Comparison of ENCODE assay signal across 2 cellular contexts in the genomic region with DNA sequence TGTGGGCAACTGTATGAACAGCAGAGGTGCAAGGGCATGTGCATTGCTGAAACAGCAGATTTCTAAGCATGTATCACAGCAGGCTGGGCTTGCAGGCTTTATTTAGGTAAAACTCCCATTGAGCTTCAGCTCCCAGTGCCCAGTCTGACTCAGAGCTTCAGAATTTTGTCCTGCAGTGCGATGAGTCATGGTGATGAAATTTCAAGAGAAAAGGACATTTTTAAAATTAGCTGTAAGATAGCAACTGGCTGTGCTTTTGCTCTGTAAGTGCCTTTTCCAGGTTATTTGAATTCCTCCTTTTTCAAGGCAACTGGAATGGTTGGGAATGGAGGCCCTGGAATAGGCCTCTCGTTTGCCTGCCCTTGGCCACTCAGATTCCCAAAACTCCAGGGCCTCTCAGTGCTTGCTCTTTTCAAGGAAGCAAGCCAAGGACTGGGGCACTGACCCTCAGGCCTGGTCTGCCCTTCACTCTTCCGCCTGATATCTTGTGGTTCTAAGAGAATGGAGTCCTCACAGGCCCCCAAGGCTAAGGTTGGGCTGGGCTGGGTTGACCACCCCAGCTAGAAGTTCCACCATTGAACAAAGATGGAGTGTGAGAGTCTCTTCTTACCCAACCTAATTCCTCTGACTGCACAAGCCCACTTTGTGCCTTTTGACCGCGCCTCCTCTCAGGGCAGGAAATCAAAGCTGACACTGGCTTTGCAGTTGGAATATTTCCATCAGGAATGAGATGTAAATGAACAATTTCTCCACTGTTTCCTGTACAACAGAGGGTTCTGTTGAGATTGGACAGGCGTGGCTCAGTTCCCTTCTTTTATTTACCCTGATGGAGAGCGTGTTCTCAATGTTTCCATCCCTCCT.
TF ChIP-seq lines count a peak whose summit lies in the region.

No MANE protein-coding gene starts in this region.

TF ChIP-seq in HCT116, 20 proteins besides CTCF, POLR2A, EP300 and RAD21:
- TF ChIP-seq SP1 (IDR thresholded peaks at IDR 0.05; ENCODE audit: low read depth) (peak; percentile 87), EZH2 (IDR thresholded peaks at IDR 0.05) (no peak), SIN3A (IDR thresholded peaks at IDR 0.05; ENCODE audit: low read depth) (0 out of 2 replicates have a peak, but pooled peaks have one; percentile 34), FOSL1 (IDR thresholded peaks at IDR 0.05; ENCODE audit: low read depth) (peak; percentile 99), TCF7L2 (IDR thresholded peaks at IDR 0.05; ENCODE audit: borderline replicate concordance, extremely low read depth, insufficient read depth, insufficient read length) (no peak), POLR2AphosphoS5 (IDR thresholded peaks at IDR 0.05; ENCODE audit: low read depth, low read length) (peak; percentile 22; the same call in 1 of the 2 replicates), EGR1 (IDR thresholded peaks at IDR 0.05; ENCODE audit: low read depth) (no peak), ELF1 (IDR thresholded peaks at IDR 0.05; ENCODE audit: borderline replicate concordance, low read depth) (no peak), ZNF274 (IDR thresholded peaks at IDR 0.05; ENCODE audit: low read depth, low read length) (no peak), CBX3 (IDR thresholded peaks at IDR 0.05; ENCODE audit: low read depth) (peak; percentile 80; the same call in 1 of the 2 replicates), JUND (IDR thresholded peaks at IDR 0.05) (peak; percentile 99), CEBPB (IDR thresholded peaks at IDR 0.05; ENCODE audit: low read depth) (peak; percentile 91), ZFX (IDR thresholded peaks at IDR 0.05) (no peak; the same call in 1 of the 2 replicates), YY1 (IDR thresholded peaks at IDR 0.05; ENCODE audit: extremely low read depth, insufficient replicate concordance, low read depth, low read length) (no peak), SRF (IDR thresholded peaks at IDR 0.05; ENCODE audit: low read depth) (peak; percentile 84), EZH2phosphoT487 (IDR thresholded peaks at IDR 0.05; ENCODE audit: borderline replicate concordance) (no peak)
- TF ChIP-seq, protein P1, sequence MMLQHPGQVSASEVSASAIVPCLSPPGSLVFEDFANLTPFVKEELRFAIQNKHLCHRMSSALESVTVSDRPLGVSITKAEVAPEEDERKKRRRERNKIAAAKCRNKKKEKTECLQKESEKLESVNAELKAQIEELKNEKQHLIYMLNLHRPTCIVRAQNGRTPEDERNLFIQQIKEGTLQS (IDR thresholded peaks at IDR 0.05), result peak; percentile 91
- TF ChIP-seq, protein P2, sequence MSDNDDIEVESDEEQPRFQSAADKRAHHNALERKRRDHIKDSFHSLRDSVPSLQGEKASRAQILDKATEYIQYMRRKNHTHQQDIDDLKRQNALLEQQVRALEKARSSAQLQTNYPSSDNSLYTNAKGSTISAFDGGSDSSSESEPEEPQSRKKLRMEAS (IDR thresholded peaks at IDR 0.05), result 0 out of 2 replicates have a peak, but pooled peaks have one; percentile 15
- TF ChIP-seq, protein P3, sequence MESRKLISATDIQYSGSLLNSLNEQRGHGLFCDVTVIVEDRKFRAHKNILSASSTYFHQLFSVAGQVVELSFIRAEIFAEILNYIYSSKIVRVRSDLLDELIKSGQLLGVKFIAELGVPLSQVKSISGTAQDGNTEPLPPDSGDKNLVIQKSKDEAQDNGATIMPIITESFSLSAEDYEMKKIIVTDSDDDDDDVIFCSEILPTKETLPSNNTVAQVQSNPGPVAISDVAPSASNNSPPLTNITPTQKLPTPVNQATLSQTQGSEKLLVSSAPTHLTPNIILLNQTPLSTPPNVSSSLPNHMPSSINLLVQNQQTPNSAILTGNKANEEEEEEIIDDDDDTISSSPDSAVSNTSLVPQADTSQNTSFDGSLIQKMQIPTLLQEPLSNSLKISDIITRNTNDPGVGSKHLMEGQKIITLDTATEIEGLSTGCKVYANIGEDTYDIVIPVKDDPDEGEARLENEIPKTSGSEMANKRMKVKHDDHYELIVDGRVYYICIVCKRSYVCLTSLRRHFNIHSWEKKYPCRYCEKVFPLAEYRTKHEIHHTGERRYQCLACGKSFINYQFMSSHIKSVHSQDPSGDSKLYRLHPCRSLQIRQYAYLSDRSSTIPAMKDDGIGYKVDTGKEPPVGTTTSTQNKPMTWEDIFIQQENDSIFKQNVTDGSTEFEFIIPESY (IDR thresholded peaks at IDR 0.05; ENCODE audit: extremely low read depth, insufficient replicate concordance, low read length), result no peak
- TF ChIP-seq, protein P4, sequence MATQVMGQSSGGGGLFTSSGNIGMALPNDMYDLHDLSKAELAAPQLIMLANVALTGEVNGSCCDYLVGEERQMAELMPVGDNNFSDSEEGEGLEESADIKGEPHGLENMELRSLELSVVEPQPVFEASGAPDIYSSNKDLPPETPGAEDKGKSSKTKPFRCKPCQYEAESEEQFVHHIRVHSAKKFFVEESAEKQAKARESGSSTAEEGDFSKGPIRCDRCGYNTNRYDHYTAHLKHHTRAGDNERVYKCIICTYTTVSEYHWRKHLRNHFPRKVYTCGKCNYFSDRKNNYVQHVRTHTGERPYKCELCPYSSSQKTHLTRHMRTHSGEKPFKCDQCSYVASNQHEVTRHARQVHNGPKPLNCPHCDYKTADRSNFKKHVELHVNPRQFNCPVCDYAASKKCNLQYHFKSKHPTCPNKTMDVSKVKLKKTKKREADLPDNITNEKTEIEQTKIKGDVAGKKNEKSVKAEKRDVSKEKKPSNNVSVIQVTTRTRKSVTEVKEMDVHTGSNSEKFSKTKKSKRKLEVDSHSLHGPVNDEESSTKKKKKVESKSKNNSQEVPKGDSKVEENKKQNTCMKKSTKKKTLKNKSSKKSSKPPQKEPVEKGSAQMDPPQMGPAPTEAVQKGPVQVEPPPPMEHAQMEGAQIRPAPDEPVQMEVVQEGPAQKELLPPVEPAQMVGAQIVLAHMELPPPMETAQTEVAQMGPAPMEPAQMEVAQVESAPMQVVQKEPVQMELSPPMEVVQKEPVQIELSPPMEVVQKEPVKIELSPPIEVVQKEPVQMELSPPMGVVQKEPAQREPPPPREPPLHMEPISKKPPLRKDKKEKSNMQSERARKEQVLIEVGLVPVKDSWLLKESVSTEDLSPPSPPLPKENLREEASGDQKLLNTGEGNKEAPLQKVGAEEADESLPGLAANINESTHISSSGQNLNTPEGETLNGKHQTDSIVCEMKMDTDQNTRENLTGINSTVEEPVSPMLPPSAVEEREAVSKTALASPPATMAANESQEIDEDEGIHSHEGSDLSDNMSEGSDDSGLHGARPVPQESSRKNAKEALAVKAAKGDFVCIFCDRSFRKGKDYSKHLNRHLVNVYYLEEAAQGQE (IDR thresholded peaks at IDR 0.05; ENCODE audit: low read depth), result no peak

TF ChIP-seq in endothelial cell of umbilical vein, 7 proteins besides CTCF, POLR2A, EP300 and RAD21:
- TF ChIP-seq FOS (IDR thresholded peaks at IDR 0.05; ENCODE audit: borderline replicate concordance, insufficient read depth, low read length), result peak; percentile 99
- TF ChIP-seq EZH2 (IDR thresholded peaks at IDR 0.05; ENCODE audit: borderline replicate concordance, low read depth, low read length, severe bottlenecking), result no peak
- TF ChIP-seq JUN (IDR thresholded peaks at IDR 0.05; ENCODE audit: borderline replicate concordance, insufficient read depth, insufficient read length, low read depth), result peak; percentile 100
- TF ChIP-seq MYC (IDR thresholded peaks at IDR 0.05; ENCODE audit: low read depth, low read length), result no peak
- TF ChIP-seq, protein P2 (IDR thresholded peaks at IDR 0.05; ENCODE audit: insufficient read depth, insufficient read length), result no peak
- peak; percentile 24 for TF ChIP-seq GATA2 (IDR thresholded peaks at IDR 0.05; ENCODE audit: insufficient read depth, insufficient read length, low read depth, low read length)
- TF ChIP-seq POLR2AphosphoS5 (IDR thresholded peaks at IDR 0.05; ENCODE audit: insufficient read depth, low read depth, low read length), result peak; percentile 62
TF ChIP-seq in endothelial cell of umbilical vein: peak in this region for 4.
